11 cellular contexts compared by ENCODE assay signal in the genomic region with DNA sequence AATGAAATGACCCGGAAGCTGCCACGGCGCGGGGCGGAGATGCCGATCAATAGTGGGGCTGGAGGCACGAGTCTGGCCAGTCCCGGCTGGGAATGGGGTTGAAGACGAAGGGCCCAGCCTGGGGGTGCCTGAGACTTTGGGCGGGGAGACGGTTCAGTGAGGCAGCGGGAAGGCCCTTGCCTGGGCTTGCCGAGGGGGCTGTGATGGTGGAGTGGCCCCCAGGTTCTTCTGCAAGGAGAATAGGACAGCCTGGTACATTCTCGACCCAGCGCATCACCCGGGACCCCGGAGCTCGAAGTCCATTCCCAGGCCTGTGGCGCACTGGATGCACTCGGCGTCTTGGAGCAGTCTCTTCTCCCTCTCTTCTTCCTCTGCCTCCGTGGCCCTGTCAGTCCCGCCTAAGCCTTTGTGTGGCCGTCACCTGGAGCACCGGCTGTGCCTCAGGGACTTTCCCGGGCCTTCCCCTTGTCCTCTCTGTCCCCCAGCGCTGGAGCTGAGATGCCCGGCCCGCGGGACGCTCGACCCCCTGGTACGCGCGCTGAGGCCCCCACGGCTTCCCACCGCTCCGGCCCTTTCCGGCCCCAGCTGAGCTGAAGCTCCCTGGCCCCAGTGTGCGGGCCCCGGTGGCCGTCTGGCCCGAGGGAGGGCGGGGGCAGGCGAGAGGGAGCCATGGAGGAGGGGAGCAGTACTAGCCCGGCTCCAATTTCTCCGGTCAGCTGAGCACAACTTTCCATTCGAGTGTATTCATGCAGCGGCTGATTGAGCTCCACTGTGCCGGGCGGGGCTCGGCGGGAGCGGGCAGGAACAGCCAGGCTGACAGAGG. TPM values are rescaled to one million over a fixed set of nuclear protein-coding genes. Genes with fewer than 3 reads are reported as not detected.
DNase-seq lines count a peak whose midpoint lies in the region; ATAC-seq and TF ChIP-seq lines count a peak whose summit lies in the region.
"Had no signal": no experiment of that assay in that cellular context is flagged by ENCODE, and none has a peak within 500 bp of the region (broad histone marks: within the 10 kb centered on the region; RNA-seq: fewer than 3 reads in every experiment).

No MANE protein-coding gene starts in this region.

- peaks cover 89% of the 10 kb centered on the region for H3K27me3 Mint-ChIP-seq in activated CD4-positive, alpha-beta memory T cell treated with anti-CD3 and anti-CD28 coated beads, Interleukin-2, amount 10 ng/mL, durations not matched to agents 7 days and 5 days
- peaks cover 79 to 93% (median 85%) of the 10 kb centered on the region in 5 donors for H3K27me3 Mint-ChIP-seq in naive thymus-derived CD4-positive, alpha-beta T cell

- no peak for ATAC-seq in naive thymus-derived CD4-positive, alpha-beta T cell

- no peak overlapping the region for H3K27ac ChIP-seq in naive thymus-derived CD4-positive, alpha-beta T cell (ENCODE audit: low read depth, low read length)

- H3K36me3 ChIP-seq in naive thymus-derived CD4-positive, alpha-beta T cell (ENCODE audit: control insufficient read depth in 2 of 3, insufficient read depth in 3 of 3, low read length in 3 of 3), result no peaks in the 10 kb centered on the region

- H3K27me3 ChIP-seq in naive thymus-derived CD4-positive, alpha-beta T cell (ENCODE audit: control insufficient read depth in 2 of 2, insufficient read depth in 2 of 2, low read length in 2 of 2), result peaks cover 0 to 9% of the 10 kb centered on the region in 2 donors

- H3K4me1 Mint-ChIP-seq in activated CD4-positive, alpha-beta memory T cell treated with anti-CD3 and anti-CD28 coated beads, Interleukin-2, amount 10 ng/mL, durations not matched to agents 7 days and 5 days, result peaks cover 25% of the 10 kb centered on the region
- H3K4me1 Mint-ChIP-seq in naive thymus-derived CD4-positive, alpha-beta T cell, result peaks cover 12 to 44% (median 27%) of the 10 kb centered on the region in 7 donors

- POLR2A ChIA-PET in activated CD4-positive, alpha-beta memory T cell treated with anti-CD3 and anti-CD28 coated beads, Interleukin-2, amount 10 ng/mL, durations not matched to agents 7 days and 5 days (lab: Charles Lee), result no interaction called here
- POLR2A ChIA-PET in naive thymus-derived CD4-positive, alpha-beta T cell (lab: Charles Lee), result no interaction called here

- CTCF ChIA-PET in activated CD4-positive, alpha-beta memory T cell treated with anti-CD3 and anti-CD28 coated beads, Interleukin-2, amount 10 ng/mL, durations not matched to agents 7 days and 5 days (lab: Charles Lee), result interaction anchor here (0.5 kb wide), 1 partner anchor 911 kb away, joined by 3 read pairs; no protein-coding TSS in a partner anchor
- CTCF ChIA-PET in naive thymus-derived CD4-positive, alpha-beta T cell (lab: Charles Lee), result interaction anchor here (0.6 kb wide), 1 partner anchor 907 kb away, joined by 3 read pairs; no protein-coding TSS in a partner anchor

- no peaks in the 10 kb centered on the region for H3K4me1 ChIP-seq in naive thymus-derived CD4-positive, alpha-beta T cell (ENCODE audit: control insufficient read depth in 2 of 2, insufficient read depth in 2 of 2, low read length in 2 of 2)

- intact Hi-C loops in naive thymus-derived CD4-positive, alpha-beta T cell (cut with micrococcal nuclease), result no loop called here

- H3K27ac Mint-ChIP-seq in activated CD4-positive, alpha-beta memory T cell treated with anti-CD3 and anti-CD28 coated beads, Interleukin-2, amount 10 ng/mL, durations not matched to agents 7 days and 5 days, result no peak overlapping the region
- no peak overlapping the region for H3K27ac Mint-ChIP-seq in naive thymus-derived CD4-positive, alpha-beta T cell
- H3K27ac Mint-ChIP-seq: activated naive CD4-positive, alpha-beta T cell treated with anti-CD3 and anti-CD28 coated beads for 36 hours had no signal

- DNase-seq in Daoy (ENCODE audit: low read depth) (peak; percentile 50), NCI-H69 (lab: John Stamatoyannopoulos, UW) (peak; percentile 81), fibroblast of pulmonary artery (ENCODE audit: low read depth) (peak; percentile 32), non-pigmented ciliary epithelial cell (ENCODE audit: low read depth) (peak; percentile 51), cerebellar nuclear complex (lab: John Stamatoyannopoulos, UW) (no peak), activated gamma-delta T cell (lab: John Stamatoyannopoulos, UW) (no peak)
- no peak for DNase-seq in activated CD4-positive, alpha-beta memory T cell treated with anti-CD3 and anti-CD28 coated beads, Interleukin-2, amount 10 ng/mL, durations not matched to agents 7 days and 5 days
- DNase-seq in naive thymus-derived CD4-positive, alpha-beta T cell, result no peak
- DNase-seq: activated naive CD4-positive, alpha-beta T cell treated with anti-CD3 and anti-CD28 coated beads for 36 hours; NCI-H2171 treated with DMSO at 0.1 percent for 48 hours; T-helper 2 cell had no signal

- no peaks in the 10 kb centered on the region for H3K36me3 Mint-ChIP-seq in activated CD4-positive, alpha-beta memory T cell treated with anti-CD3 and anti-CD28 coated beads, Interleukin-2, amount 10 ng/mL, durations not matched to agents 7 days and 5 days (ENCODE audit: low read depth)
- H3K36me3 Mint-ChIP-seq in naive thymus-derived CD4-positive, alpha-beta T cell, result no peaks in the 10 kb centered on the region

- no peaks in the 10 kb centered on the region for H3K9me3 ChIP-seq in naive thymus-derived CD4-positive, alpha-beta T cell (ENCODE audit: control insufficient read depth in 2 of 3, low read length in 3 of 3)

- H3K9me3 Mint-ChIP-seq in activated CD4-positive, alpha-beta memory T cell treated with anti-CD3 and anti-CD28 coated beads, Interleukin-2, amount 10 ng/mL, durations not matched to agents 7 days and 5 days, result no peaks in the 10 kb centered on the region
- peaks cover 0 to 2% (median 0%) of the 10 kb centered on the region in 11 donors for H3K9me3 Mint-ChIP-seq in naive thymus-derived CD4-positive, alpha-beta T cell
- H3K9me3 Mint-ChIP-seq: activated naive CD4-positive, alpha-beta T cell treated with anti-CD3 and anti-CD28 coated beads for 36 hours had no signal

- no peak overlapping the region for H3K4me3 ChIP-seq in fibroblast of pulmonary artery (replicated peaks; ENCODE audit: low read depth, low read length)
- H3K4me3 ChIP-seq in naive thymus-derived CD4-positive, alpha-beta T cell (ENCODE audit: low read length), result no peak overlapping the region

- no peak overlapping the region for H3K4me3 Mint-ChIP-seq in activated CD4-positive, alpha-beta memory T cell treated with anti-CD3 and anti-CD28 coated beads, Interleukin-2, amount 10 ng/mL, durations not matched to agents 7 days and 5 days
- H3K4me3 Mint-ChIP-seq in naive thymus-derived CD4-positive, alpha-beta T cell, result peak overlapping the region in 5 of 10 donors; percentile 21 to 44 (median 27)
- H3K4me3 Mint-ChIP-seq: activated naive CD4-positive, alpha-beta T cell treated with anti-CD3 and anti-CD28 coated beads for 36 hours had no signal

- TF ChIP-seq CTCF in fibroblast of pulmonary artery (IDR thresholded peaks at IDR 0.05; ENCODE audit: low read length, missing control alignments), result no peak

RNA-seq across cellular contexts. Expression of gene SIX3, which starts 8.0 kb away (rescaled TPM):
- total RNA-seq in Daoy (2014; rRNA removed; shearing (Covaris generic)), result 0.24 TPM in 1 of 2 replicates, not detected in the other
- total RNA-seq in activated CD4-positive, alpha-beta memory T cell treated with anti-CD3 and anti-CD28 coated beads, Interleukin-2, amount 10 ng/mL, durations not matched to agents 7 days and 5 days, result under 1 TPM; 0.08 to 0.13 TPM
- not detected for total RNA-seq in naive thymus-derived CD4-positive, alpha-beta T cell
- not detected for polyA plus RNA-seq in naive thymus-derived CD4-positive, alpha-beta T cell
- total RNA-seq: activated naive CD4-positive, alpha-beta T cell treated with anti-CD3 and anti-CD28 coated beads for 36 hours had no signal

RNA-seq across cellular contexts. Expression of gene SIX2, which starts 59.7 kb away (rescaled TPM):
- 11.4 and 12.2 TPM in 2 replicates for total RNA-seq in Daoy (2014; rRNA removed; shearing (Covaris generic))
- not detected for total RNA-seq in activated CD4-positive, alpha-beta memory T cell treated with anti-CD3 and anti-CD28 coated beads, Interleukin-2, amount 10 ng/mL, durations not matched to agents 7 days and 5 days
- total RNA-seq in naive thymus-derived CD4-positive, alpha-beta T cell, result not detected
- polyA plus RNA-seq in naive thymus-derived CD4-positive, alpha-beta T cell, result not detected
- total RNA-seq: activated naive CD4-positive, alpha-beta T cell treated with anti-CD3 and anti-CD28 coated beads for 36 hours had no signal

Comparison
In these comparisons a context has a peak if more than half of its experiments do, and no peak if none do; other contexts are left out.
1. DNase-seq: peak in Daoy (single experiment), NCI-H69 (single experiment), fibroblast of pulmonary artery (single experiment) and non-pigmented ciliary epithelial cell (single experiment); none in activated CD4-positive, alpha-beta memory T cell treated with anti-CD3 and anti-CD28 coated beads, Interleukin-2, amount 10 ng/mL, durations not matched to agents 7 days and 5 days (single experiment), naive thymus-derived CD4-positive, alpha-beta T cell (0 of 9), cerebellar nuclear complex (0 of 2) and activated gamma-delta T cell (single experiment).
2. RNA of gene SIX2, which starts 59.7 kb away (total RNA-seq): 11.4 to 12.2 TPM in Daoy; not detected in activated CD4-positive, alpha-beta memory T cell treated with anti-CD3 and anti-CD28 coated beads, Interleukin-2, amount 10 ng/mL, durations not matched to agents 7 days and 5 days and not detected in naive thymus-derived CD4-positive, alpha-beta T cell; every median in the first group is over 10 times any median in the second.